28 cellular contexts compared by ENCODE assay signal in genomic region chr2:159998236-159998635, GRCh38.
"Had no signal": no experiment of that assay in that cellular context is flagged by ENCODE, and none has a peak within 500 bp of the region (broad histone marks: within the 10 kb centered on the region; RNA-seq: fewer than 3 reads in every experiment).

No MANE protein-coding gene starts in this region.

- H3K9me3 Mint-ChIP-seq: activated naive CD4-positive, alpha-beta T cell treated with anti-CD3 and anti-CD28 coated beads, Interleukin-2, amount 50 U/mL, for 72 hours; activated T-helper 1 cell treated with anti-CD3 and anti-CD28 coated beads, Interleukin-12 subunit alpha, Interleukin-12 subunit beta, Interleukin-2, Interleukin-4 antibody, amounts not matched to agents 30 ng/mL and 10 ng/mL and 1 ng/mL, durations not matched to agents 14 hours and 24 hours and 36 hours had no signal

- H3K36me3 ChIP-seq: cardiac muscle cell had no signal

- H3K4me1 ChIP-seq: ascending aorta had no signal

- H3K36me3 Mint-ChIP-seq: activated naive CD4-positive, alpha-beta T cell treated with anti-CD3 and anti-CD28 coated beads, Interleukin-2, amount 50 U/mL, for 72 hours; brain had no signal

- H3K27ac ChIP-seq: cardiac muscle cell had no signal

- H3K27me3 ChIP-seq: ascending aorta, cardiac muscle cell had no signal

- ATAC-seq: activated CD8-positive, alpha-beta T cell treated with anti-CD3 and anti-CD28 coated beads, Interleukin-2, amount 10 ng/mL, durations not matched to agents 7 days and 5 days; activated naive CD4-positive, alpha-beta T cell treated with anti-CD3 and anti-CD28 coated beads, Interleukin-2, amount 50 U/mL, for 72 hours; activated naive CD8-positive, alpha-beta T cell treated with anti-CD3 and anti-CD28 coated beads, Interleukin-2, amount 50 U/mL, for 24 hours; T-helper 17 cell had no signal

- DNase-seq: activated CD4-positive, alpha-beta T cell treated with anti-CD3 and anti-CD28 coated beads, Interleukin-2, amount 50 U/mL, for 4 hours; activated CD4-positive, CD25-positive, alpha-beta regulatory T cell treated with anti-CD3 and anti-CD28 coated beads, Interleukin-2, amount 50 U/mL, for 72 hours; activated CD8-positive, alpha-beta memory T cell treated with anti-CD3 and anti-CD28 coated beads, Interleukin-2, amount 50 U/mL, for 48 hours; activated CD8-positive, alpha-beta T cell treated with anti-CD3 and anti-CD28 coated beads, Interleukin-2, amount 10 ng/mL, durations not matched to agents 7 days and 5 days; activated effector memory CD4-positive, alpha-beta T cell treated with anti-CD3 and anti-CD28 coated beads, Interleukin-2, amount 50 U/mL, for 16 hours; activated naive CD4-positive, alpha-beta T cell treated with Interleukin-2 at 50 U/mL for 16 hours; activated naive CD8-positive, alpha-beta T cell treated with anti-CD3 and anti-CD28 coated beads, Interleukin-2, amount 50 U/mL, for 24 hours; activated T-cell treated with anti-CD3 and anti-CD28 coated beads, Interleukin-2, amount 50 U/mL, for 1 hour; amniotic stem cell; Kasumi-1; KBM-7; NCI-H1092; NCI-H1417; NCI-H1930; NCI-H2107; NCI-H345; NCI-H510A; NCI-H526 treated with DMSO at 0.1 percent for 48 hours; NCI-H82; SIG-M5; T-helper 17 cell; T-helper 9 cell had no signal

- H3K27ac Mint-ChIP-seq: activated CD8-positive, alpha-beta T cell treated with anti-CD3 and anti-CD28 coated beads, Interleukin-2, amount 10 ng/mL, durations not matched to agents 7 days and 5 days; activated naive CD4-positive, alpha-beta T cell treated with anti-CD3 and anti-CD28 coated beads, Interleukin-2, amount 50 U/mL, for 72 hours; activated naive CD8-positive, alpha-beta T cell treated with anti-CD3 and anti-CD28 coated beads, Interleukin-2, amount 50 U/mL, for 24 hours; activated T-helper 1 cell treated with anti-CD3 and anti-CD28 coated beads, Interleukin-12 subunit alpha, Interleukin-12 subunit beta, Interleukin-2, Interleukin-4 antibody, amounts not matched to agents 30 ng/mL and 10 ng/mL and 1 ng/mL, durations not matched to agents 14 hours and 24 hours and 36 hours; brain; T-helper 17 cell; WTC11 had no signal

- H3K4me3 Mint-ChIP-seq: activated CD8-positive, alpha-beta T cell treated with anti-CD3 and anti-CD28 coated beads, Interleukin-2, amount 10 ng/mL, durations not matched to agents 7 days and 5 days; activated naive CD8-positive, alpha-beta T cell treated with anti-CD3 and anti-CD28 coated beads, Interleukin-2, amount 50 U/mL, for 24 hours; activated T-helper 1 cell treated with anti-CD3 and anti-CD28 coated beads, Interleukin-12 subunit alpha, Interleukin-12 subunit beta, Interleukin-2, Interleukin-4 antibody, amounts not matched to agents 30 ng/mL and 10 ng/mL and 1 ng/mL, durations not matched to agents 14 hours and 24 hours and 36 hours; brain; T-helper 17 cell; WTC11 had no signal

- H3K4me3 ChIP-seq: ascending aorta, cardiac muscle cell had no signal

- H3K4me1 Mint-ChIP-seq: activated naive CD8-positive, alpha-beta T cell treated with anti-CD3 and anti-CD28 coated beads, Interleukin-2, amount 50 U/mL, for 24 hours had no signal
